9 cellular contexts compared by ENCODE assay signal in the genomic region with DNA sequence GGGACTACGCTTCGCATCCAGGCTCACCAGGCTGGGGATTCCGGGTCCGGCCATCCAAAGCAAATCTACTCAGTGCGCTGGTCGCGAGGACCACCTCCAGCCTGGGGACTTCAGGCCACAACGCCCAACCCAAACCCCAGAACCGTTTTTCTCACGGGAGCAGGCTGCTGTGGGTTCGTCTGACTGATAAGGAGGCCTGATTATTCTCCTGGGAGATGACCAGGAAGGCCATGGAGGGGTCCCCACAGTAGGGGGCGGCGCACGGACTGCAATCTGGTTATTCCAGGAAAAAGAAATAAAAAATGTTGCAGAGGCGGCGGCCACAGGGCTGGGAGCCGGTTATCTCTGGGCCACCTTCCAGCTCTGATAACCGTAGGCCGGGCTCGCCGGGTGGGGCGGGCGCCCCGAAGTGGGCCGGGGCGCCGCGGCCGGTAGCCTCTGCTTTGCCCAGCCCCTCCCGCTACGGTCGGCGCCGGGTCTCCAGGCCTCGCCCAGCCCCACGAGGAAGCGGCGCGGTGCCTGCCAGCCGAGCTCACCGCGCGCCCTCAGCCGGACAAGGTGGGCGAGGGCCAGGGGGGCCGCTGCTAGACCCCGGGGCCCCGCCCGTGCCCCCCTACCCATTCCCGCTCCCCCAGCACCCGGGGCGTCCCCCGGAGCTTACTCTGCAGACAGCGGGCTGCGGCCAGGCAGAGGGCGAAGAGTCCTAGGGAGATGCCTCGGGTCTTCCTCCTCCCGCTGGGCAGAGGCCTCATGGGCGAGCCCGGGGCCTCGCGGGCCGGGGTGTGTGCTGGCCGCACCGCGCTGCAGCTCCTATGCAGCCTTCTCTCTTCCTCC. TPM values are rescaled to one million over a fixed set of nuclear protein-coding genes. Genes with fewer than 3 reads are reported as not detected.
DNase-seq lines count a peak whose midpoint lies in the region; ATAC-seq and TF ChIP-seq lines count a peak whose summit lies in the region.
"Had no signal": no experiment of that assay in that cellular context is flagged by ENCODE, and none has a peak within 500 bp of the region (broad histone marks: within the 10 kb centered on the region; RNA-seq: fewer than 3 reads in every experiment).

No MANE protein-coding gene starts in this region.

- intact Hi-C loops in posterior cingulate gyrus (cut with DNase I): no loop called here

- H3K4me3 ChIP-seq in Peyer's patch (peak overlapping the region; percentile 12 to 64 (median 47)), fibroblast of the aortic adventitia (ENCODE audit: low read depth, low read length) (peak overlapping the region; percentile 50)

- peak overlapping the region in 3 of 4 donors; percentile 53 to 94 (median 83) for H3K27ac ChIP-seq in Peyer's patch

- no peak for TF ChIP-seq CTCF in Peyer's patch (IDR thresholded peaks at IDR 0.05)
- no peak for TF ChIP-seq CTCF in fibroblast of the aortic adventitia (IDR thresholded peaks at IDR 0.05; ENCODE audit: insufficient read depth, low read length)

- DNase-seq in ELF-1 (ENCODE audit: low read depth, low spot score) (peak; percentile 30), Peyer's patch (peak in 2 of 3 donors; percentile 74 to 79), fibroblast of the aortic adventitia (ENCODE audit: low read depth) (peak; percentile 15), posterior cingulate gyrus (peak in 7 of 10 donors; percentile 11 to 88 (median 19)), NCI-H1694 (lab: John Stamatoyannopoulos, UW) (no peak), occipital lobe (lab: John Stamatoyannopoulos, UW) (no peak)

- H3K4me1 ChIP-seq in Peyer's patch: peaks cover 0 to 14% (median 4%) of the 10 kb centered on the region in 4 donors

- no peak for ATAC-seq in HG03175 (IDR thresholded peaks at IDR 0.05; ENCODE audit: unreplicated experiment)
- ATAC-seq in GM21717 (IDR thresholded peaks at IDR 0.05; ENCODE audit: unreplicated experiment): no peak

- no peaks in the 10 kb centered on the region for H3K36me3 ChIP-seq in Peyer's patch

- peak in 1 of 2 donors; percentile 10 for TF ChIP-seq POLR2A in Peyer's patch (IDR thresholded peaks at IDR 0.05)

- no peaks in the 10 kb centered on the region for H3K9me3 ChIP-seq in Peyer's patch

- H3K27me3 ChIP-seq in Peyer's patch: no peaks in the 10 kb centered on the region

RNA-seq across cellular contexts. Expression of a gene that starts 0.5 kb away (rescaled TPM):
- 1 to 10 TPM; 1.1 to 2.2 (median 1.5) TPM for total RNA-seq in Peyer's patch
- 0.18 and 0.25 TPM in 2 replicates for total RNA-seq in fibroblast of the aortic adventitia (ENCODE audit: low replicate concordance)
- total RNA-seq in occipital lobe: 1.1 TPM
- total RNA-seq: activated naive CD4-positive, alpha-beta T cell treated with anti-CD3 and anti-CD28 coated beads, Interleukin-2, amount 50 U/mL, for 72 hours had no signal

Comparison
In these comparisons a context has a peak if more than half of its experiments do, and no peak if none do; other contexts are left out.
1. DNase-seq: peak in ELF-1 (single experiment), Peyer's patch (2 of 3), fibroblast of the aortic adventitia (single experiment) and posterior cingulate gyrus (7 of 10); none in NCI-H1694 (single experiment) and occipital lobe (single experiment).